ENCODE assay signal across 24 cellular contexts in the genomic region with DNA sequence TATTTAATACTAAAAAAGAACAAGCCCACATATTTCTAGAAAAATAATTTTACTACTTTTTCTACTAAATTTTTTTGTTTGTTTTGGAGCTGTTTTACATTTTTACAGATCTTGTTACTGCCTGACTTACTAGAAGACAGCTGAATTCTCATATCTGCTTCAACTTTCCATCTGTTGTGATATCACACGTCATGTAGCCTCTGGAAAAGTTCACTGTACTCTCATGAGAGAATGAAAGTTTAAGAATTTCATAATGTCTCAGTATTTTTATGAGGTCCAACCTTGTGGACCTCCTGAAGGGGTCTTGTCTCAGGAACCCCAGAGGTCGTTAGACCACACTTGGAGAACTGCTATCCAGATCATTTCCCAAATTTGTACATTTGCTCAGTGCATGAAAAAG.
"Had no signal": no experiment of that assay in that cellular context is flagged by ENCODE, and none has a peak within 500 bp of the region (broad histone marks: within the 10 kb centered on the region; RNA-seq: fewer than 3 reads in every experiment).

No MANE protein-coding gene starts in this region.

- DNase-seq: dermis blood vessel endothelial cell; esophagus squamous epithelium; foreskin melanocyte; head of caudate nucleus; hippocampal formation; kidney glomerular epithelial cell; lower lobe of right lung; occipital lobe; right lobe of liver; spleen; stimulated activated CD4-positive, alpha-beta T cell treated with anti-CD3 and anti-CD28 coated beads, Interleukin-15, amount 100 ng/mL, for 24 hours; stimulated activated CD4-positive, alpha-beta T cell treated with anti-CD3 and anti-CD28 coated beads, Interleukin-1b, Interleukin-23, amount 100 ng/mL, for 48 hours; stimulated activated CD4-positive, alpha-beta T cell treated with anti-CD3 and anti-CD28 coated beads, Interleukin-4, amount 100 ng/mL, for 24 hours; tibial artery; upper lobe of left lung; uterus had no signal

- H3K27me3 Mint-ChIP-seq: memory B cell; stimulated activated memory B cell treated with anti-CD40 and anti-IgM and Interleukin-4, amounts not matched to agents 10 μg/mL and 1 μg/mL and 100 μg/mL, for 72 hours; stimulated activated naive CD8-positive, alpha-beta T cell treated with anti-CD3 and anti-CD28 coated beads, Interleukin-15, Interleukin-2, amounts not matched to agents 100 ng/mL and 50 ng/mL, for 24 hours had no signal

- H3K36me3 ChIP-seq: esophagus squamous epithelium, lower lobe of right lung, prostate gland, right lobe of liver, tibial artery, uterus had no signal

- H3K9ac ChIP-seq: parathyroid adenoma had no signal

- ATAC-seq: left lobe of liver; lower lobe of right lung; natural killer cell treated with Interleukin-12 subunit alpha and Interleukin-12 subunit beta and Interleukin-15 and Interleukin-18, amount 100 ng/mL, for 72 hours; right lobe of liver; stimulated activated memory B cell treated with anti-CD40 and anti-IgM and Interleukin-4, amounts not matched to agents 10 μg/mL and 1 μg/mL and 100 μg/mL, for 72 hours had no signal

- H2AFZ ChIP-seq: parathyroid adenoma had no signal

- H3K4me3 ChIP-seq: esophagus squamous epithelium, lower lobe of right lung, prostate gland, right lobe of liver, spleen, tibial artery, upper lobe of left lung, uterus had no signal

- H3K9me3 ChIP-seq: esophagus squamous epithelium, lower lobe of right lung, prostate gland, right lobe of liver, spleen, upper lobe of left lung, uterus had no signal

- H3K27me3 ChIP-seq: esophagus squamous epithelium, right lobe of liver, spleen, tibial artery, upper lobe of left lung, uterus had no signal

- H3K27ac Mint-ChIP-seq: memory B cell; mesothelial cell of epicardium; natural killer cell treated with Interleukin-12 subunit alpha and Interleukin-12 subunit beta and Interleukin-15 and Interleukin-18, amount 100 ng/mL, for 72 hours; stimulated activated memory B cell treated with anti-CD40 and anti-IgM and Interleukin-4, amounts not matched to agents 10 μg/mL and 1 μg/mL and 100 μg/mL, for 72 hours; stimulated activated naive CD8-positive, alpha-beta T cell treated with anti-CD3 and anti-CD28 coated beads, Interleukin-15, Interleukin-2, amounts not matched to agents 100 ng/mL and 50 ng/mL, for 24 hours had no signal

- H3K9me3 Mint-ChIP-seq: memory B cell; natural killer cell treated with Interleukin-12 subunit alpha and Interleukin-12 subunit beta and Interleukin-15 and Interleukin-18, amount 100 ng/mL, for 72 hours; stimulated activated memory B cell treated with anti-CD40 and anti-IgM and Interleukin-4, amounts not matched to agents 10 μg/mL and 1 μg/mL and 100 μg/mL, for 72 hours had no signal

- H3K4me1 Mint-ChIP-seq: mesothelial cell of epicardium had no signal

- H3K4me1 ChIP-seq: parathyroid adenoma, prostate gland, right lobe of liver, tibial artery, upper lobe of left lung, uterus had no signal

- H3K4me3 Mint-ChIP-seq: memory B cell; mesothelial cell of epicardium; natural killer cell treated with Interleukin-12 subunit alpha and Interleukin-12 subunit beta and Interleukin-15 and Interleukin-18, amount 100 ng/mL, for 72 hours; stimulated activated memory B cell treated with anti-CD40 and anti-IgM and Interleukin-4, amounts not matched to agents 10 μg/mL and 1 μg/mL and 100 μg/mL, for 72 hours; stimulated activated naive CD8-positive, alpha-beta T cell treated with anti-CD3 and anti-CD28 coated beads, Interleukin-15, Interleukin-2, amounts not matched to agents 100 ng/mL and 50 ng/mL, for 24 hours had no signal

- H3K27ac ChIP-seq: esophagus squamous epithelium, lower lobe of right lung, parathyroid adenoma, prostate gland, right lobe of liver, spleen, tibial artery, upper lobe of left lung, uterus had no signal

- H3K36me3 Mint-ChIP-seq: natural killer cell treated with Interleukin-12 subunit alpha and Interleukin-12 subunit beta and Interleukin-15 and Interleukin-18, amount 100 ng/mL, for 72 hours had no signal
